ENCODE assay signal across 21 cellular contexts in the genomic region with DNA sequence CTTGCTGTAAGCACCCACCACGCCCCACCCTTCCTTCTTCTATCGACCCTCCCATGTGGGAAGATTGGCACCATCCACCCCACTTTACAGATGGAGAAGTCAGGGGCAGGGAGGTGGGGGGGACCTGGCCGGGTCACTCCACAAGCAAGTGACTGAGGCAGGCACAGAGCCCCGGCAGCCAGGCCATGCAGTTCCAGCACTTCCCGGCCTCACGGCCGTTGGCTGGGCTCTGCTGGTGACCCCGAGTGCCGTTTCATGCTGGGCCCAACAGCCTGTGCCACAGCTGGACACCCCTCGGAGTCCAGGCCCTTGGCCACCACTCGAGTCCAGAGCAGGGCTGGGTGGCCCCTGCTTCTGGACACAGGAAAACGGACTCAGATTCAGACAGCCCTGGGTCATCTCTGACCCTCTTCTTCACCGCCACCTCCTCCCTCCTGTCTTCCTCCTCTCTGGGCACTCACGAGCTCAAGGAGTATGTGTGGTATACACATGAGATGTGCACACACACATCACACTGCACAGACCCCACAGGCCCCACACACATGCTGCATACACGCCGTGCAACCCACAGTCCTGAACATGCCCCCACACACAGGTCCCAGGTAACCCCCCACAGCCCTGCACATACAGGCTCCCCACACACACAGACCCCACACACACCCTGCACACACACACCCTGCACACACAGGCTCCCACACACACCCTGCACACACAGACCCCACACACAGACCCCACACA.
"Had no signal": no experiment of that assay in that cellular context is flagged by ENCODE, and none has a peak within 500 bp of the region (broad histone marks: within the 10 kb centered on the region; RNA-seq: fewer than 3 reads in every experiment).

No MANE protein-coding gene starts in this region.

- H3K4me1 Mint-ChIP-seq: naive B cell; stimulated activated memory B cell treated with anti-CD40 and anti-IgM and Interleukin-4, amounts not matched to agents 10 μg/mL and 1 μg/mL and 100 μg/mL, for 72 hours had no signal

- H3K27ac Mint-ChIP-seq: naive B cell; nephron progenitor cell; progenitor cell of endocrine pancreas; stimulated activated memory B cell treated with anti-CD40 and anti-IgM and Interleukin-4, amounts not matched to agents 10 μg/mL and 1 μg/mL and 100 μg/mL, for 72 hours had no signal

- H3K27ac ChIP-seq: coronary artery, dorsolateral prefrontal cortex, heart right ventricle, ovary, right lobe of liver, spleen, stomach, uterus had no signal

- H3K4me3 Mint-ChIP-seq: naive B cell; nephron progenitor cell; stimulated activated memory B cell treated with anti-CD40 and anti-IgM and Interleukin-4, amounts not matched to agents 10 μg/mL and 1 μg/mL and 100 μg/mL, for 72 hours had no signal

- H3K9me3 Mint-ChIP-seq: stimulated activated memory B cell treated with anti-CD40 and anti-IgM and Interleukin-4, amounts not matched to agents 10 μg/mL and 1 μg/mL and 100 μg/mL, for 72 hours had no signal

- H3K4me1 ChIP-seq: right lobe of liver, uterus had no signal

- H3K9me3 ChIP-seq: ovary, right lobe of liver, uterus had no signal

- H3K4me3 ChIP-seq: coronary artery, dorsolateral prefrontal cortex, heart right ventricle, ovary, right lobe of liver, spleen, stomach, uterus had no signal

- H3K36me3 Mint-ChIP-seq: naive B cell; stimulated activated memory B cell treated with anti-CD40 and anti-IgM and Interleukin-4, amounts not matched to agents 10 μg/mL and 1 μg/mL and 100 μg/mL, for 72 hours had no signal

- H3K27me3 ChIP-seq: ovary, right lobe of liver, stomach, uterus had no signal

- H3K36me3 ChIP-seq: heart right ventricle, ovary, right lobe of liver, spleen, stomach, uterus had no signal

- DNase-seq: caudate nucleus; effector CD8-positive, alpha-beta T cell; heart right ventricle; hypothalamus; mesendoderm; naive B cell; nephron progenitor cell; spleen; stimulated activated CD4-positive, alpha-beta T cell treated with anti-CD3 and anti-CD28 coated beads, Interleukin-15, amount 100 ng/mL, for 24 hours; stimulated activated CD4-positive, alpha-beta T cell treated with anti-CD3 and anti-CD28 coated beads, Interleukin-1b, Interleukin-23, amount 100 ng/mL, for 48 hours; stimulated activated CD4-positive, alpha-beta T cell treated with anti-CD3 and anti-CD28 coated beads, Interleukin-4, amount 100 ng/mL, for 24 hours; stomach; substantia nigra; trophoblast cell; uterus had no signal

- ATAC-seq: heart right ventricle; right lobe of liver; stimulated activated memory B cell treated with anti-CD40 and anti-IgM and Interleukin-4, amounts not matched to agents 10 μg/mL and 1 μg/mL and 100 μg/mL, for 72 hours had no signal
